ENCODE assay signal across 9 cellular contexts in genomic region chr7:137975223-137975622, GRCh38. TPM values are rescaled to one million over a fixed set of nuclear protein-coding genes. Genes with fewer than 3 reads are reported as not detected.
A peak's percentile ranks its signal among the peaks of the same experiment; 100 is the strongest.
DNase-seq lines count a peak whose midpoint lies in the region; ATAC-seq and TF ChIP-seq lines count a peak whose summit lies in the region.
"Had no signal": no experiment of that assay in that cellular context is flagged by ENCODE, and none has a peak within 500 bp of the region (broad histone marks: within the 10 kb centered on the region; RNA-seq: fewer than 3 reads in every experiment).

No MANE protein-coding gene starts in this region.

- DNase-seq in GM20000 (ENCODE audit: low spot score) (peak; percentile 52), Peyer's patch (no peak), left ventricle myocardium superior (peak; percentile 69), testis (peak; percentile 69), NCI-H2029 treated with DMSO at 0.1 percent for 48 hours (lab: John Stamatoyannopoulos, UW) (no peak), DMS 273 (lab: John Stamatoyannopoulos, UW; ENCODE audit: unreplicated experiment) (no peak), ecto neural progenitor cell (ENCODE audit: low spot score) (no peak)
- DNase-seq in activated effector memory CD4-positive, alpha-beta T cell treated with anti-CD3 and anti-CD28 coated beads, Interleukin-2, amount 50 U/mL, for 16 hours = no peak
- DNase-seq: NCI-H69 had no signal

- TF ChIP-seq POLR2A in Peyer's patch (IDR thresholded peaks at IDR 0.05) (no peak), testis (IDR thresholded peaks at IDR 0.05) (no peak)

- no peak for TF ChIP-seq CTCF in GM20000 (IDR thresholded peaks at IDR 0.05; ENCODE audit: extremely low read depth, missing control alignments)
- TF ChIP-seq CTCF in Peyer's patch (IDR thresholded peaks at IDR 0.05) = no peak
- TF ChIP-seq CTCF in testis (IDR thresholded peaks at IDR 0.05) = no peak

- ATAC-seq in left ventricle myocardium superior = peak; percentile 72

- H3K4me1 ChIP-seq in Peyer's patch (no peaks in the 10 kb centered on the region), testis (peaks cover 35% of the 10 kb centered on the region)

- intact Hi-C loops in left ventricle myocardium superior (cut with micrococcal nuclease) = no loop called here
- intact Hi-C loops in testis (cut with DNase I; ENCODE audit: low total_unique reads) = no loop called here

- H3K27ac ChIP-seq in Peyer's patch (peak overlapping the region; percentile 19 to 73 (median 39)), testis (peak overlapping the region; percentile 22 to 70)

- WGBS in testis, 2 donors = 31 to 48% methylated on average over 3 of the region's 3 CpGs

- no peaks in the 10 kb centered on the region for H3K9me3 ChIP-seq in Peyer's patch
- no peaks in the 10 kb centered on the region for H3K9me3 ChIP-seq in testis

- H3K36me3 ChIP-seq in Peyer's patch (no peaks in the 10 kb centered on the region), testis (ENCODE audit: low read depth, missing control alignments) (no peaks in the 10 kb centered on the region)

- no peaks in the 10 kb centered on the region for H3K27me3 ChIP-seq in Peyer's patch
- H3K27me3 ChIP-seq in testis = no peaks in the 10 kb centered on the region

- no peak overlapping the region for H3K4me3 ChIP-seq in Peyer's patch
- H3K4me3 ChIP-seq in testis = no peak overlapping the region

RNA-seq across cellular contexts. Expression of gene CREB3L2, which starts 26.7 kb away (rescaled TPM):
- 10 to 100 TPM; 20.6 to 42.7 (median 33.6) TPM for total RNA-seq in Peyer's patch
- 22.3 TPM for total RNA-seq in left ventricle myocardium superior
- 10 to 100 TPM; 23.4 to 23.9 TPM for total RNA-seq in testis
- polyA plus RNA-seq in testis (ENCODE audit: insufficient read depth, low read depth, low replicate concordance) = 22.0 TPM

Comparison
In these comparisons a context has a peak if more than half of its experiments do, and no peak if none do; other contexts are left out.
1. DNase-seq: peak in GM20000 (single experiment), left ventricle myocardium superior (single experiment) and testis (single experiment); none in Peyer's patch (0 of 3), NCI-H2029 treated with DMSO at 0.1 percent for 48 hours (single experiment), DMS 273 (single experiment), ecto neural progenitor cell (single experiment) and activated effector memory CD4-positive, alpha-beta T cell treated with anti-CD3 and anti-CD28 coated beads, Interleukin-2, amount 50 U/mL, for 16 hours (single experiment).